ENCODE assay signal across 8 cellular contexts in genomic region chr14:22871962-22872832, GRCh38. TPM values are rescaled to one million over a fixed set of nuclear protein-coding genes. Genes with fewer than 3 reads are reported as not detected.
DNase-seq lines count a peak whose midpoint lies in the region; ATAC-seq and TF ChIP-seq lines count a peak whose summit lies in the region.

No MANE protein-coding gene starts in this region.

- peaks cover 16% of the 10 kb centered on the region for H3K4me1 Mint-ChIP-seq in activated T-helper 17 cell treated with anti-CD3 and anti-CD28 coated beads, Interleukin-2, amount 50 U/mL, for 72 hours

- H3K27me3 Mint-ChIP-seq in activated T-helper 17 cell treated with anti-CD3 and anti-CD28 coated beads, Interleukin-2, amount 50 U/mL, for 72 hours = no peaks in the 10 kb centered on the region

- ATAC-seq in GM19467 (IDR thresholded peaks at IDR 0.05; ENCODE audit: unreplicated experiment) (peak; percentile 15), PC-3 (peak; percentile 51)
- peak; percentile 23 for ATAC-seq in activated T-helper 17 cell treated with anti-CD3 and anti-CD28 coated beads, Interleukin-2, amount 50 U/mL, for 72 hours (replicated peaks)

- TF ChIP-seq RAD21 in neural cell (conservative IDR thresholded peaks at IDR 0.05) = no peak

- H3K36me3 ChIP-seq in HUES64 (ENCODE audit: insufficient read depth, low read length) (0 out of 2 replicates have a peak, but pooled peaks cover 2% of the 10 kb centered on the region), PC-3 (ENCODE audit: low read depth, low read length) (peaks cover 21% of the 10 kb centered on the region; the same call in 1 of the 2 replicates), neural cell (ENCODE audit: insufficient read depth, low read length) (no peaks in the 10 kb centered on the region), stomach smooth muscle (ENCODE audit: control insufficient read depth in 2 of 2, insufficient read depth in 2 of 2, low read length in 2 of 2) (peaks cover 30 to 31% of the 10 kb centered on the region in 2 donors)

- H3K9ac ChIP-seq in HUES64 (ENCODE audit: low read depth, low read length) (peak overlapping the region; percentile 47), PC-3 (ENCODE audit: low read length) (peak overlapping the region; percentile 76), neural cell (ENCODE audit: low read length) (peak overlapping the region; percentile 32), stomach smooth muscle (ENCODE audit: low read length in 2 of 2) (peak overlapping the region; percentile 90 to 91)

- H3K4me2 ChIP-seq in PC-3 (ENCODE audit: low read length) (peak overlapping the region; percentile 94), neural cell (ENCODE audit: low read length) (no peak overlapping the region)

- H3K27ac ChIP-seq in HUES64 (ENCODE audit: low read depth, low read length) (peak overlapping the region; percentile 85; the same call in 1 of the 2 replicates), PC-3 (ENCODE audit: low read length) (peak overlapping the region; percentile 94), neural cell (ENCODE audit: low read length) (no peak overlapping the region), stomach smooth muscle (ENCODE audit: low read length) (peak overlapping the region; percentile 96)

- CTCF ChIA-PET in PC-3 (lab: Charles Lee) = interaction anchor here (0.6 kb wide), 1 partner anchor 15 kb away, joined by 4 read pairs; no protein-coding TSS in a partner anchor

- H4K20me1 ChIP-seq in PC-3 (ENCODE audit: low read length) = no peaks in the 10 kb centered on the region
- H4K20me1 ChIP-seq in neural cell (ENCODE audit: insufficient read depth) = no peaks in the 10 kb centered on the region

- H3K36me3 Mint-ChIP-seq in activated T-helper 17 cell treated with anti-CD3 and anti-CD28 coated beads, Interleukin-2, amount 50 U/mL, for 72 hours (ENCODE audit: low read depth) = peaks cover 50% of the 10 kb centered on the region

- no peaks in the 10 kb centered on the region for H3K9me3 ChIP-seq in HUES64 (ENCODE audit: insufficient read depth, low read depth, low read length)
- H3K9me3 ChIP-seq in PC-3 (ENCODE audit: low read length) = no peaks in the 10 kb centered on the region
- no peaks in the 10 kb centered on the region for H3K9me3 ChIP-seq in neural cell (ENCODE audit: low read length)
- no peaks in the 10 kb centered on the region for H3K9me3 ChIP-seq in stomach smooth muscle (ENCODE audit: control insufficient read depth in 2 of 2, low read length in 2 of 2)

- H3F3A ChIP-seq in PC-3 (ENCODE audit: low read length, unreplicated experiment) = peaks cover 6% of the 10 kb centered on the region
- H3F3A ChIP-seq in neural cell (ENCODE audit: insufficient read depth, low read length, poor library complexity, severe bottlenecking) = no peaks in the 10 kb centered on the region

- peak overlapping the region; percentile 99 for H3K27ac Mint-ChIP-seq in activated T-helper 17 cell treated with anti-CD3 and anti-CD28 coated beads, Interleukin-2, amount 50 U/mL, for 72 hours

- H2AFZ ChIP-seq in PC-3 (ENCODE audit: low read length) (peak overlapping the region; percentile 94), neural cell (ENCODE audit: low read depth, low read length) (no peak overlapping the region)

- WGBS in HUES64 = under 1% methylated on average over 54 of the region's 54 CpGs

- intact Hi-C loops in PC-3 (cut with micrococcal nuclease) = loop anchor here (1.0 to 5.0 kb wide), 4 partner anchors 15 to 55 kb away; partner anchors contain the start of gene PRMT5

- peak overlapping the region; percentile 99 for H3K4me3 Mint-ChIP-seq in activated T-helper 17 cell treated with anti-CD3 and anti-CD28 coated beads, Interleukin-2, amount 50 U/mL, for 72 hours

- no peaks in the 10 kb centered on the region for H3K9me3 Mint-ChIP-seq in activated T-helper 17 cell treated with anti-CD3 and anti-CD28 coated beads, Interleukin-2, amount 50 U/mL, for 72 hours

- H3K27me3 ChIP-seq in HUES64 (ENCODE audit: insufficient read depth, low read length) (no peaks in the 10 kb centered on the region), PC-3 (ENCODE audit: low read length) (no peaks in the 10 kb centered on the region), neural cell (ENCODE audit: insufficient read depth, low read depth, low read length) (peaks cover 16% of the 10 kb centered on the region), stomach smooth muscle (ENCODE audit: control insufficient read depth in 1 of 2, insufficient read depth in 2 of 2, low read length in 2 of 2) (no peaks in the 10 kb centered on the region)

- TF ChIP-seq CTCF in PC-3 (conservative IDR thresholded peaks at IDR 0.05; ENCODE audit: low read depth, low read length) (peak; percentile 97), fibroblast of the aortic adventitia (IDR thresholded peaks at IDR 0.05; ENCODE audit: insufficient read depth, low read length) (peak; percentile 97), neural cell (IDR thresholded peaks at IDR 0.05; ENCODE audit: poor library complexity, severe bottlenecking) (peak; percentile 58)

- H3K4me1 ChIP-seq in HUES64 (ENCODE audit: insufficient read depth, low read length) (peaks cover 12% of the 10 kb centered on the region), PC-3 (ENCODE audit: insufficient read depth, low read length) (peaks cover 18% of the 10 kb centered on the region), stomach smooth muscle (ENCODE audit: control insufficient read depth, insufficient read depth, low read length) (peaks cover 34% of the 10 kb centered on the region)

- POLR2A ChIA-PET in PC-3 (lab: Charles Lee; ENCODE audit: unreplicated experiment) = no interaction called here

- H3K9me2 ChIP-seq in PC-3 (replicated peaks; ENCODE audit: low read length) = no peaks in the 10 kb centered on the region
- H3K9me2 ChIP-seq in neural cell (ENCODE audit: insufficient read depth, low read length) = no peaks in the 10 kb centered on the region

- BruUV-seq in PC-3 (replicated peaks; lab: Mats Ljungman, UMichigan) = no TSS peak

- DNase-seq in COR-L47 (lab: John Stamatoyannopoulos, UW) = peak; percentile 65
- DNase-seq in PC-3 = peak; percentile 94
- peak; percentile 85 for DNase-seq in fibroblast of the aortic adventitia (ENCODE audit: low read depth)

- H3K79me2 ChIP-seq in PC-3 (ENCODE audit: low read length) (peaks cover 20% of the 10 kb centered on the region), neural cell (replicated peaks; ENCODE audit: insufficient read depth, low read length) (no peaks in the 10 kb centered on the region)

- H3K4me3 ChIP-seq in HUES64 (ENCODE audit: low read length) (peak overlapping the region; percentile 84), PC-3 (ENCODE audit: low read length) (peak overlapping the region; percentile 88), fibroblast of the aortic adventitia (ENCODE audit: low read depth, low read length) (peak overlapping the region; percentile 86), neural cell (ENCODE audit: low read length) (peak overlapping the region; percentile 67), stomach smooth muscle (ENCODE audit: low read length in 2 of 2) (peak overlapping the region; percentile 81 to 88)

- no peak for TF ChIP-seq EP300 in neural cell (conservative IDR thresholded peaks at IDR 0.05; ENCODE audit: poor library complexity, severe bottlenecking)

RNA-seq across cellular contexts. Expression of gene LRP10, which starts 0.7 kb away (rescaled TPM):
- 13.0 TPM for polyA plus RNA-seq in HUES64 (2013, experiment 1 of 2)
- 12.5 TPM for polyA plus RNA-seq in HUES64 (2013, experiment 2 of 2)
- total RNA-seq in PC-3 (2014; rRNA removed) = 46.5 and 59.3 TPM in 2 replicates
- 10 to 100 TPM; 61.3 to 78.1 TPM for total RNA-seq in activated T-helper 17 cell treated with anti-CD3 and anti-CD28 coated beads, Interleukin-2, amount 50 U/mL, for 72 hours
- 104 and 107 TPM in 2 replicates for total RNA-seq in fibroblast of the aortic adventitia (ENCODE audit: low replicate concordance)
- 0.22 and 1.1 TPM in 2 replicates for polyA plus RNA-seq in neural cell
- 0.24 and 0.58 TPM in 2 replicates for polyA minus RNA-seq in neural cell

RNA-seq across cellular contexts. Expression of gene REM2, which starts 10.8 kb away (rescaled TPM):
- 0.50 TPM for polyA plus RNA-seq in HUES64 (2013, experiment 1 of 2)
- polyA plus RNA-seq in HUES64 (2013, experiment 2 of 2) = 1.1 TPM
- total RNA-seq in PC-3 (2014; rRNA removed) (0.18 TPM in 1 of 2 replicates, not detected in the other), fibroblast of the aortic adventitia (ENCODE audit: low replicate concordance) (0.09 TPM in 1 of 2 replicates, not detected in the other)
- 1 to 10 TPM in 1 of 2 donors, under 1 TPM in 1; 0.56 to 1.3 TPM for total RNA-seq in activated T-helper 17 cell treated with anti-CD3 and anti-CD28 coated beads, Interleukin-2, amount 50 U/mL, for 72 hours
- 28.6 and 31.1 TPM in 2 replicates for polyA plus RNA-seq in neural cell
- polyA minus RNA-seq in neural cell = 21.9 and 29.5 TPM in 2 replicates

RNA-seq across cellular contexts. Expression of gene MMP14, which starts 35.8 kb away (rescaled TPM):
- 34.2 TPM for polyA plus RNA-seq in HUES64 (2013, experiment 1 of 2)
- 40.1 TPM for polyA plus RNA-seq in HUES64 (2013, experiment 2 of 2)
- 80.4 and 85.0 TPM in 2 replicates for total RNA-seq in PC-3 (2014; rRNA removed)
- 1 to 10 TPM; 1.5 to 2.1 TPM for total RNA-seq in activated T-helper 17 cell treated with anti-CD3 and anti-CD28 coated beads, Interleukin-2, amount 50 U/mL, for 72 hours
- total RNA-seq in fibroblast of the aortic adventitia (ENCODE audit: low replicate concordance) = 258 and 311 TPM in 2 replicates
- polyA plus RNA-seq in neural cell = 0.30 and 1.5 TPM in 2 replicates
- 0.69 and 0.97 TPM in 2 replicates for polyA minus RNA-seq in neural cell

RNA-seq across cellular contexts. Expression of gene MRPL52, which starts 42.5 kb away (rescaled TPM):
- polyA plus RNA-seq in HUES64 (2013, experiment 1 of 2) = 154 TPM
- polyA plus RNA-seq in HUES64 (2013, experiment 2 of 2) = 177 TPM
- total RNA-seq in PC-3 (2014; rRNA removed) (114 and 180 TPM in 2 replicates), fibroblast of the aortic adventitia (ENCODE audit: low replicate concordance) (14.2 and 69.9 TPM in 2 replicates)
- total RNA-seq in activated T-helper 17 cell treated with anti-CD3 and anti-CD28 coated beads, Interleukin-2, amount 50 U/mL, for 72 hours = 100 to 1,000 TPM in 1 of 2 donors, 10 to 100 TPM in 1; 90.4 to 142 TPM
- polyA plus RNA-seq in neural cell = 87.9 and 161 TPM in 2 replicates
- polyA minus RNA-seq in neural cell = 15.8 and 16.6 TPM in 2 replicates

RNA-seq across cellular contexts. Expression of gene RBM23, which starts 46.8 kb away (rescaled TPM):
- polyA plus RNA-seq in HUES64 (2013, experiment 1 of 2) = 37.8 TPM
- polyA plus RNA-seq in HUES64 (2013, experiment 2 of 2) = 39.8 TPM
- total RNA-seq in PC-3 (2014; rRNA removed) (78.9 and 94.9 TPM in 2 replicates), fibroblast of the aortic adventitia (ENCODE audit: low replicate concordance) (48.7 and 101 TPM in 2 replicates)
- 10 to 100 TPM; 69.5 to 70.5 TPM for total RNA-seq in activated T-helper 17 cell treated with anti-CD3 and anti-CD28 coated beads, Interleukin-2, amount 50 U/mL, for 72 hours
- polyA plus RNA-seq in neural cell = 83.7 and 96.7 TPM in 2 replicates
- 90.8 and 175 TPM in 2 replicates for polyA minus RNA-seq in neural cell

Comparison
In these comparisons a context has a peak if more than half of its experiments do, and no peak if none do; other contexts are left out.
1. H3K9ac ChIP-seq: peak in every context shown above with its lines; median percentile 90 in stomach smooth muscle; 76 in PC-3; 47 in HUES64; 32 in neural cell.
2. RNA of gene MMP14, which starts 35.8 kb away (total RNA-seq): 258 to 311 TPM in fibroblast of the aortic adventitia and 80.4 to 85.0 TPM in PC-3; 1.5 to 2.1 TPM in activated T-helper 17 cell treated with anti-CD3 and anti-CD28 coated beads, Interleukin-2, amount 50 U/mL, for 72 hours; every median in the first group is over 10 times any median in the second.
3. Peak in every context shown above with its lines, with median percentiles within 50 percentile points of each other: DNase-seq, ATAC-seq, H3K4me3 ChIP-seq and CTCF ChIP-seq.